In the genomic region with DNA sequence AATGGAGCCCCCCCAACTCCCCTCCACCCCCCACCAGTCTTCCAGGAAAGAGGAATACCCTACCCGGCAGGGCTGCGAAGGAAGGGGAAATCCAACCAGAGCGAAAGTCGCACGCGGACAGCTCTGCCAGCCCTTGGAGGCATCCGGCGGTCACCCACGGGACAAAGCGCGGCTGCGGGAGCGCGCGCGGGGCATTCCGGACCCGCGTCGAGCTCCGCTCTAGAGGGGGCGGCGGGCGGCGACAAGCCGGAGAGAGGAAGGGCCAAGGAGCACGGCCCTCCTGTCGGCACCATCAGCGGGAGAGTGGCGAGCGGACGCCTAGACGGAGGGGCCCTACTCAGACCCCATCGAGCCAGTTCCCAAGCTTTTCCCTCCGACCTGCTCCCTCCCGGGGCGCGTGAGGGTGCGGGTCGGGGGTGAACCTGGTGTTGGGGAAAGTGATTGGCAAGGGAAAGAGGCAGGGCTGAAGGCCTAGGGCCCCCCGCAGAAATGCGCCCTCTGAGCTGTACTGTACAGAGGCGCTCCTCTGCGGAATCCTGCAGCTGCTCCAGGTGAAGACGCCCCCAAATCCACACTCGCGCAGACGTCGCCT, we compare ENCODE assay signal across 8 cellular contexts. TPM values are rescaled to one million over a fixed set of nuclear protein-coding genes. Genes with fewer than 3 reads are reported as not detected.
DNase-seq lines count a peak whose midpoint lies in the region; ATAC-seq and TF ChIP-seq lines count a peak whose summit lies in the region.

No MANE protein-coding gene starts in this region.

- H3K4me1 ChIP-seq in uterus, result no peaks in the 10 kb centered on the region

- H3K9me3 ChIP-seq in MG63 (no peaks in the 10 kb centered on the region), uterus (no peaks in the 10 kb centered on the region)

- TF ChIP-seq CTCF in C4-2B (conservative IDR thresholded peaks at IDR 0.05), result no peak
- TF ChIP-seq CTCF in GM20000 (IDR thresholded peaks at IDR 0.05; ENCODE audit: extremely low read depth, missing control alignments), result no peak
- no peak for TF ChIP-seq CTCF in choroid plexus epithelial cell (conservative IDR thresholded peaks at IDR 0.05; ENCODE audit: low read depth, low read length)
- TF ChIP-seq CTCF in mesothelial cell of epicardium (IDR thresholded peaks at IDR 0.05; ENCODE audit: unreplicated experiment), result no peak
- TF ChIP-seq CTCF in uterus (IDR thresholded peaks at IDR 0.05), result no peak

- no peaks in the 10 kb centered on the region for H3K36me3 Mint-ChIP-seq in mesothelial cell of epicardium

- peaks cover 94% of the 10 kb centered on the region for H3K27me3 Mint-ChIP-seq in mesothelial cell of epicardium (ENCODE audit: low read depth)

- intact Hi-C loops in uterus (cut with DNase I; ENCODE audit: low total_unique reads), result no loop called here

- H3K27me3 ChIP-seq in MG63, result no peaks in the 10 kb centered on the region
- H3K27me3 ChIP-seq in uterus, result no peaks in the 10 kb centered on the region

- H3K4me3 ChIP-seq in MG63, result peak overlapping the region; percentile 51
- peak overlapping the region; percentile 61 for H3K4me3 ChIP-seq in choroid plexus epithelial cell (ENCODE audit: low read depth, low read length)
- peak overlapping the region; percentile 46 to 60 for H3K4me3 ChIP-seq in uterus

- DNase-seq in GM20000 (ENCODE audit: low spot score), result peak; percentile 57
- no peak for DNase-seq in MG63
- no peak for DNase-seq in choroid plexus epithelial cell (ENCODE audit: low read depth)
- DNase-seq in mesothelial cell of epicardium (ENCODE audit: low spot score in 2 of 2, unreplicated experiment in 2 of 2), result no peak
- no peak for DNase-seq in uterus
- no peak for DNase-seq in NCI-H82 treated with DMSO at 0.1 percent for 48 hours (lab: John Stamatoyannopoulos, UW; ENCODE audit: unreplicated experiment)

- H3K9me3 Mint-ChIP-seq in mesothelial cell of epicardium, result no peaks in the 10 kb centered on the region

- H3K27ac Mint-ChIP-seq in mesothelial cell of epicardium, result no peak overlapping the region

- ATAC-seq in HG03378 (IDR thresholded peaks at IDR 0.05; ENCODE audit: unreplicated experiment), result no peak

- no peaks in the 10 kb centered on the region; the same call in 1 of the 2 replicates for H3K36me3 ChIP-seq in MG63
- H3K36me3 ChIP-seq in uterus, result no peaks in the 10 kb centered on the region

- TF ChIP-seq POLR2A in uterus (IDR thresholded peaks at IDR 0.05), result no peak

- H3K4me1 Mint-ChIP-seq in mesothelial cell of epicardium, result peaks cover 37% of the 10 kb centered on the region

- H3K27ac ChIP-seq in C4-2B (peak overlapping the region; percentile 6; the same call in 1 of the 2 replicates), uterus (peak overlapping the region in 1 of 2 donors; percentile 68)

- H3K4me3 Mint-ChIP-seq in mesothelial cell of epicardium, result peak overlapping the region; percentile 62

RNA-seq across cellular contexts. Expression of a gene that starts 0.4 kb away (rescaled TPM):
- total RNA-seq in MG63 (2014; rRNA removed; shearing (Covaris generic); ENCODE audit: low replicate concordance), result 0.12 and 1.3 TPM in 2 replicates
- 6.5 to 7.0 TPM (median 6.8 TPM) in 3 replicates for total RNA-seq in mesothelial cell of epicardium
- 1 to 10 TPM in 3 of 4 donors, under 1 TPM in 1; 0.77 to 5.3 (median 3.2) TPM for total RNA-seq in uterus

RNA-seq across cellular contexts. Expression of a gene that starts 36.6 kb away (rescaled TPM):
- 5.5 and 12.9 TPM in 2 replicates for total RNA-seq in MG63 (2014; rRNA removed; shearing (Covaris generic); ENCODE audit: low replicate concordance)
- total RNA-seq in mesothelial cell of epicardium (7.9 to 8.4 TPM (median 8.2 TPM) in 3 replicates), uterus (1 to 10 TPM in 2 of 4 donors, not detected in 2; 1.5 to 6.7 TPM)
